ENCODE assay signal across 13 cellular contexts in genomic region chr7:138077809-138078208, GRCh38. TPM values are rescaled to one million over a fixed set of nuclear protein-coding genes. Genes with fewer than 3 reads are reported as not detected.
"Had no signal": no experiment of that assay in that cellular context is flagged by ENCODE, and none has a peak within 500 bp of the region (broad histone marks: within the 10 kb centered on the region; RNA-seq: fewer than 3 reads in every experiment).

No MANE protein-coding gene starts in this region.

- DNase-seq: activated CD4-positive, alpha-beta memory T cell treated with anti-CD3 and anti-CD28 coated beads, Interleukin-2, amount 10 ng/mL, durations not matched to agents 7 days and 5 days; activated naive CD4-positive, alpha-beta T cell; gastrocnemius medialis; heart right ventricle had no signal

- ATAC-seq: gastrocnemius medialis, heart right ventricle had no signal

RNA-seq across cellular contexts. Expression of gene AKR1D1, which starts 1.6 kb away (rescaled TPM):
- total RNA-seq: activated CD4-positive, alpha-beta memory T cell treated with anti-CD3 and anti-CD28 coated beads, Interleukin-2, amount 10 ng/mL, durations not matched to agents 7 days and 5 days; activated T-helper 1 cell treated with anti-CD3 and anti-CD28 coated beads, Interleukin-12 subunit alpha, Interleukin-12 subunit beta, Interleukin-2, Interleukin-4 antibody, amounts not matched to agents 30 ng/mL and 10 ng/mL and 1 ng/mL, durations not matched to agents 14 hours and 24 hours and 36 hours; ascending aorta; cardiac septum; endothelial cell of umbilical vein; fibroblast of lung; heart right ventricle; osteoblast; skeletal muscle tissue; T-helper 2 cell treated with Interferon-gamma antibody and Interleukin-4, amounts not matched to agents 100 ng/mL and 5 ng/mL, for 36 hours; urinary bladder had no signal
